In the genomic region with DNA sequence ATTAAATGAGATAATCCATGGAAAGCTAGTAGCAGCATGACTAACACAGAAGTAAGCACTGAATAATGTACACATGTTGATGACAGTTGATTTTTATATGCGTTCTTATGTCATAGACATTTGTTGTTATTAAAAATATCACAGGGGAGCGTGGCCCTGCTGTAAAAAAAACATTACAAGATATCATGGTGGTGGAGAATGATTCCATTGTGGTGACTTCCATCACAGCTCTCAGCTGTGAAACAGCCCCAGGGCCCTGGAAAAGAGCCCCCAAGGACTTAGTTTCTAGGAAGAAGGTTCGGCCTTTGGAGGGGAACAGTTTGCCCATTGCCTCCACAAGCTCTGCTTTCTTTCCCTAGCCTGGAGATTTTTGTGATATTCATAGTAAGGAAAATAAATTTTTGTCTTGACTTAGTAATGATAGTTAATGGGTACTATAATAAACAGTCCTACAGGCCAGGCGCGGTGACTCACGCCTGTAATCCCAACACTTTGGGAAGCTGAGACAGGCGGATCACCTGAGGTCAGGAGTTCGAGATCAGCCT, we compare ENCODE assay signal across 22 cellular contexts.
DNase-seq lines count a peak whose midpoint lies in the region; ATAC-seq lines count a peak whose summit lies in the region.
"Had no signal": no experiment of that assay in that cellular context is flagged by ENCODE, and none has a peak within 500 bp of the region (broad histone marks: within the 10 kb centered on the region; RNA-seq: fewer than 3 reads in every experiment).

No MANE protein-coding gene starts in this region.

- ATAC-seq in HG03097 (IDR thresholded peaks at IDR 0.05; ENCODE audit: low FRiP score, unreplicated experiment) (no peak), GM19395 (IDR thresholded peaks at IDR 0.05; ENCODE audit: unreplicated experiment) (no peak)
- ATAC-seq: HepG2, PC-3 had no signal

- peak; percentile 38 for DNase-seq in ELR (ENCODE audit: low read depth)
- DNase-seq in T1000 (lab: John Stamatoyannopoulos, UW): peak; percentile 28
- peak; percentile 12 for DNase-seq in hepatic stellate cell (ENCODE audit: low spot score)
- peak; percentile 33 for DNase-seq in smooth muscle cell of the brain vasculature (ENCODE audit: low read depth, low spot score)
- DNase-seq in activated CD4-positive, alpha-beta T cell treated with anti-CD3 and anti-CD28 coated beads for 1 hour: no peak
- DNase-seq in activated CD4-positive, alpha-beta T cell treated with anti-CD3 and anti-CD28 coated beads, Interleukin-2, amount 50 U/mL, for 1 hour: no peak
- DNase-seq: CD4-positive, alpha-beta T cell; COR-L47; DMS 273 treated with DMSO at 0.1 percent for 48 hours; DND-41; GDM1; KBM-7; NCI-H1092 treated with DMSO at 0.1 percent for 48 hours; NCI-H2081; NCI-H446; NCI-H526; PC-3; SHP77; SK-N-SH had no signal

Comparison
In these comparisons a context has a peak if more than half of its experiments do, and no peak if none do; other contexts are left out.
1. DNase-seq: peak in ELR (single experiment), T1000 (single experiment), hepatic stellate cell (single experiment) and smooth muscle cell of the brain vasculature (single experiment); none in activated CD4-positive, alpha-beta T cell treated with anti-CD3 and anti-CD28 coated beads for 1 hour (single experiment) and activated CD4-positive, alpha-beta T cell treated with anti-CD3 and anti-CD28 coated beads, Interleukin-2, amount 50 U/mL, for 1 hour (single experiment).